Comparison of ENCODE assay signal across 10 cellular contexts in the genomic region with DNA sequence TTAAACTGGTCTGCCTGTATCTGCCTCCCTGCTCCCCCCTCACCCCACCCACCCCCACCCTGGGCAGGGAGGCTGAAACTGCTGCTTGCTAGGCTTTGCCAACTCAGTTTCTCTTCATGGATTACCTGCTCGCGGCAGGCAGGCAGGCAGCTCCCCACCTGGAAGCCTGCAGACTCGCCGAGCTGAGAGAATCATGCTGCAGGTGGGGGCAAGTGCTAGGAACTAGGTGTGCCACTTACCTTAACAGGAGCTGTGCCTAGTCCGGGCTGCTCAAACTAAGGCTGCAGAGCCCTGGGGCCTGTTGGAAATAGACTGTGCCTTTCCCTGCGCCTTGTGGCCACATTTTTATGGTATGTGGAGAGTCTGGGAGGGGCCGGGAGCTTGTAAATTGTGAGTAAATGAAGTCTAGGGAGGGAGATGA. TPM values are rescaled to one million over a fixed set of nuclear protein-coding genes. Genes with fewer than 3 reads are reported as not detected.
DNase-seq lines count a peak whose midpoint lies in the region; ATAC-seq and TF ChIP-seq lines count a peak whose summit lies in the region.
"Had no signal": no experiment of that assay in that cellular context is flagged by ENCODE, and none has a peak within 500 bp of the region (broad histone marks: within the 10 kb centered on the region; RNA-seq: fewer than 3 reads in every experiment).

No MANE protein-coding gene starts in this region.

- TF ChIP-seq CTCF in 22Rv1 (IDR thresholded peaks at IDR 0.05) (no peak), adrenal gland (IDR thresholded peaks at IDR 0.05) (no peak), gastrocnemius medialis (IDR thresholded peaks at IDR 0.05 in 4 of 5, conservative IDR thresholded peaks at IDR 0.05 in 1 of 5) (no peak)

- H3K4me1 Mint-ChIP-seq in memory B cell: peaks cover 52% of the 10 kb centered on the region

- peak overlapping the region; percentile 51 for H3K27ac ChIP-seq in 22Rv1
- peak overlapping the region in 3 of 5 donors; percentile 39 to 68 (median 64) for H3K27ac ChIP-seq in adrenal gland
- H3K27ac ChIP-seq in gastrocnemius medialis: peak overlapping the region in 1 of 4 donors; percentile 64
- H3K27ac ChIP-seq: ovary had no signal

- H3K27me3 ChIP-seq in adrenal gland (no peaks in the 10 kb centered on the region), MG63 (no peaks in the 10 kb centered on the region), gastrocnemius medialis (no peaks in the 10 kb centered on the region)
- H3K27me3 ChIP-seq: ovary had no signal

- H3K4me3 ChIP-seq in adrenal gland: no peak overlapping the region
- no peak overlapping the region for H3K4me3 ChIP-seq in MG63
- no peak overlapping the region for H3K4me3 ChIP-seq in gastrocnemius medialis
- H3K4me3 ChIP-seq: ovary had no signal

- ATAC-seq in memory B cell (ENCODE audit: low read depth): no peak
- ATAC-seq in gastrocnemius medialis: no peak
- no peak for ATAC-seq in HG03457 (IDR thresholded peaks at IDR 0.05; ENCODE audit: unreplicated experiment)

- H3K4me3 Mint-ChIP-seq in memory B cell: no peak overlapping the region

- intact Hi-C loops in adrenal gland (cut with DNase I) (no loop called here), gastrocnemius medialis (cut with DNase I; ENCODE audit: low total_unique reads) (no loop called here)

- H3K4me1 ChIP-seq in adrenal gland (replicated peaks in 1 of 2): peaks cover 50 to 72% of the 10 kb centered on the region in 2 donors
- peaks cover 53 to 59% of the 10 kb centered on the region in 2 donors for H3K4me1 ChIP-seq in gastrocnemius medialis

- H3K36me3 Mint-ChIP-seq in memory B cell: peaks cover 10% of the 10 kb centered on the region

- DNase-seq in HT-29 (ENCODE audit: low spot score) (peak; percentile 69), adrenal gland (no peak), memory B cell (ENCODE audit: low spot score in 2 of 2) (no peak), MG63 (no peak), gastrocnemius medialis (no peak)
- DNase-seq in effector CD4-positive, alpha-beta T cell: no peak
- DNase-seq: NCI-H187, ovary had no signal

- H3K36me3 ChIP-seq in adrenal gland (replicated peaks in 1 of 2) (no peaks in the 10 kb centered on the region), MG63 (peaks cover 11% of the 10 kb centered on the region), gastrocnemius medialis (no peaks in the 10 kb centered on the region)
- H3K36me3 ChIP-seq: ovary had no signal

- 83 to 91% (median 86%) methylated on average over 2 to 7 of the region's 7 CpGs for WGBS in adrenal gland, 4 donors

- H3K9me3 Mint-ChIP-seq in memory B cell: no peaks in the 10 kb centered on the region

- TF ChIP-seq POLR2A in adrenal gland (IDR thresholded peaks at IDR 0.05) (no peak), gastrocnemius medialis (IDR thresholded peaks at IDR 0.05) (no peak)

- H3K27me3 Mint-ChIP-seq in memory B cell: no peaks in the 10 kb centered on the region

- in situ Hi-C loops in gastrocnemius medialis (cut with MboI; ENCODE audit: low sequenced_read_pairs in 4 of 4): no loop called here

- H3K9me3 ChIP-seq in adrenal gland (replicated peaks in 1 of 3): no peaks in the 10 kb centered on the region
- H3K9me3 ChIP-seq in MG63: no peaks in the 10 kb centered on the region
- H3K9me3 ChIP-seq in gastrocnemius medialis: no peaks in the 10 kb centered on the region
- H3K9me3 ChIP-seq: ovary had no signal

- peak overlapping the region; percentile 58 for H3K27ac Mint-ChIP-seq in memory B cell

RNA-seq across cellular contexts. Expression of a gene that starts 30.3 kb away (rescaled TPM):
- total RNA-seq in HT-29 (2014; rRNA removed; shearing (Covaris generic)): 75.6 and 96.1 TPM in 2 replicates
- total RNA-seq in adrenal gland (10 to 100 TPM; 27.0 to 39.7 (median 36.2) TPM), gastrocnemius medialis (10 to 100 TPM; 17.8 to 37.2 (median 30.3) TPM)
- polyA plus RNA-seq in adrenal gland: 10 to 100 TPM in 2 of 3 donors, 1 to 10 TPM in 1; 7.3 to 24.4 (median 15.2) TPM
- 10.1 and 17.4 TPM in 2 replicates for total RNA-seq in MG63 (2014; rRNA removed; shearing (Covaris generic); ENCODE audit: low replicate concordance)

RNA-seq across cellular contexts. Expression of a gene that starts 47.8 kb away (rescaled TPM):
- total RNA-seq in HT-29 (2014; rRNA removed; shearing (Covaris generic)): 0.37 and 2.0 TPM in 2 replicates
- total RNA-seq in adrenal gland (1 to 10 TPM in 5 of 8 donors, under 1 TPM in 1, not detected in 2; 0.52 to 1.8 (median 1.2) TPM), gastrocnemius medialis (1 to 10 TPM in 1 of 4 donors, under 1 TPM in 3; 0.25 to 1.5 (median 0.45) TPM)
- polyA plus RNA-seq in adrenal gland: 1 to 10 TPM in 1 of 3 donors, under 1 TPM in 2; 0.33 to 4.5 (median 0.64) TPM
- total RNA-seq in MG63 (2014; rRNA removed; shearing (Covaris generic); ENCODE audit: low replicate concordance): 0.03 TPM in 1 of 2 replicates, not detected in the other

RNA-seq across cellular contexts. Expression of a gene that starts 55.9 kb away (rescaled TPM):
- total RNA-seq in HT-29 (2014; rRNA removed; shearing (Covaris generic)): 37.6 and 44.9 TPM in 2 replicates
- total RNA-seq in adrenal gland: 10 to 100 TPM in 7 of 8 donors, 1 to 10 TPM in 1; 9.3 to 13.9 (median 10.9) TPM
- polyA plus RNA-seq in adrenal gland: 10 to 100 TPM in 1 of 3 donors, 1 to 10 TPM in 2; 4.5 to 19.2 (median 9.8) TPM
- total RNA-seq in MG63 (2014; rRNA removed; shearing (Covaris generic); ENCODE audit: low replicate concordance): 15.1 and 26.2 TPM in 2 replicates
- total RNA-seq in gastrocnemius medialis: 1 to 10 TPM; 2.7 to 6.3 (median 3.5) TPM
